ENCODE assay signal across 2 cellular contexts in genomic region chr11:75554258-75555022, GRCh38.
TF ChIP-seq lines count a peak whose summit lies in the region.

No MANE protein-coding gene starts in this region.

TF ChIP-seq in HEK293, 187 proteins besides CTCF, POLR2A, EP300 and RAD21 (continued from another document):
- no peak for TF ChIP-seq ZBTB49 (tag by site-specific recombination; IDR thresholded peaks at IDR 0.05; ENCODE audit: low read depth)
- no peak for TF ChIP-seq ZNF837 (tag by site-specific recombination; IDR thresholded peaks at IDR 0.05)
- no peak for TF ChIP-seq OVOL3 (tag by site-specific recombination; IDR thresholded peaks at IDR 0.05)
- no peak for TF ChIP-seq ZNF433 (tag by site-specific recombination; IDR thresholded peaks at IDR 0.05; ENCODE audit: low read depth)
- TF ChIP-seq ZNF335 (tag by site-specific recombination; conservative IDR thresholded peaks at IDR 0.05): 0 out of 2 replicates have a peak, but pooled peaks have one; percentile 26
- peak; percentile 45; the same call in 1 of the 2 replicates for TF ChIP-seq ZNF398 (tag by site-specific recombination; IDR thresholded peaks at IDR 0.05)
- TF ChIP-seq ZBTB6 (tag by site-specific recombination; IDR thresholded peaks at IDR 0.05): no peak
- peak; percentile 55; the same call in 1 of the 2 replicates for TF ChIP-seq ZNF324 (tag by site-specific recombination; IDR thresholded peaks at IDR 0.05)
- no peak for TF ChIP-seq TRIM28 (IDR thresholded peaks at IDR 0.05; ENCODE audit: borderline replicate concordance, low read length)
- no peak for TF ChIP-seq ZNF658 (tag by site-specific recombination; IDR thresholded peaks at IDR 0.05)
- no peak for TF ChIP-seq ZFP37 (tag by site-specific recombination; IDR thresholded peaks at IDR 0.05)
- TF ChIP-seq SCRT1 (tag by site-specific recombination; IDR thresholded peaks at IDR 0.05; ENCODE audit: borderline replicate concordance): no peak
- peak; percentile 50; the same call in 1 of the 2 replicates for TF ChIP-seq ZNF518A (tag by site-specific recombination; conservative IDR thresholded peaks at IDR 0.05; ENCODE audit: low read depth)
- no peak for TF ChIP-seq ZNF266 (tag by site-specific recombination; IDR thresholded peaks at IDR 0.05; ENCODE audit: low read depth)

TF ChIP-seq in WTC11, 78 proteins besides CTCF, POLR2A, EP300 and RAD21 (continued from another document):
- TF ChIP-seq PRDM15 (CRISPR knock-in tag; IDR thresholded peaks at IDR 0.05) (no peak), MLX (CRISPR knock-in tag; IDR thresholded peaks at IDR 0.05) (no peak), USF2 (CRISPR knock-in tag; IDR thresholded peaks at IDR 0.05) (no peak), GABPB1 (CRISPR knock-in tag; IDR thresholded peaks at IDR 0.05) (peak; percentile 100), ARID4B (CRISPR knock-in tag; IDR thresholded peaks at IDR 0.05; ENCODE audit: borderline replicate concordance) (no peak), ZNF671 (CRISPR knock-in tag; IDR thresholded peaks at IDR 0.05) (no peak), MYBL2 (CRISPR knock-in tag; IDR thresholded peaks at IDR 0.05) (no peak), FOXP1 (CRISPR knock-in tag; IDR thresholded peaks at IDR 0.05; ENCODE audit: borderline replicate concordance) (no peak), ZNF423 (CRISPR knock-in tag; IDR thresholded peaks at IDR 0.05) (no peak), CREM (CRISPR knock-in tag; IDR thresholded peaks at IDR 0.05) (no peak), PREB (CRISPR knock-in tag; IDR thresholded peaks at IDR 0.05; ENCODE audit: borderline replicate concordance) (no peak), TCF7 (CRISPR knock-in tag; IDR thresholded peaks at IDR 0.05; ENCODE audit: low read depth) (no peak), GTF2I (CRISPR knock-in tag; conservative IDR thresholded peaks at IDR 0.05) (no peak), ZNF232 (CRISPR knock-in tag; IDR thresholded peaks at IDR 0.05) (no peak)
